ENCODE assay signal across 8 cellular contexts in the genomic region with DNA sequence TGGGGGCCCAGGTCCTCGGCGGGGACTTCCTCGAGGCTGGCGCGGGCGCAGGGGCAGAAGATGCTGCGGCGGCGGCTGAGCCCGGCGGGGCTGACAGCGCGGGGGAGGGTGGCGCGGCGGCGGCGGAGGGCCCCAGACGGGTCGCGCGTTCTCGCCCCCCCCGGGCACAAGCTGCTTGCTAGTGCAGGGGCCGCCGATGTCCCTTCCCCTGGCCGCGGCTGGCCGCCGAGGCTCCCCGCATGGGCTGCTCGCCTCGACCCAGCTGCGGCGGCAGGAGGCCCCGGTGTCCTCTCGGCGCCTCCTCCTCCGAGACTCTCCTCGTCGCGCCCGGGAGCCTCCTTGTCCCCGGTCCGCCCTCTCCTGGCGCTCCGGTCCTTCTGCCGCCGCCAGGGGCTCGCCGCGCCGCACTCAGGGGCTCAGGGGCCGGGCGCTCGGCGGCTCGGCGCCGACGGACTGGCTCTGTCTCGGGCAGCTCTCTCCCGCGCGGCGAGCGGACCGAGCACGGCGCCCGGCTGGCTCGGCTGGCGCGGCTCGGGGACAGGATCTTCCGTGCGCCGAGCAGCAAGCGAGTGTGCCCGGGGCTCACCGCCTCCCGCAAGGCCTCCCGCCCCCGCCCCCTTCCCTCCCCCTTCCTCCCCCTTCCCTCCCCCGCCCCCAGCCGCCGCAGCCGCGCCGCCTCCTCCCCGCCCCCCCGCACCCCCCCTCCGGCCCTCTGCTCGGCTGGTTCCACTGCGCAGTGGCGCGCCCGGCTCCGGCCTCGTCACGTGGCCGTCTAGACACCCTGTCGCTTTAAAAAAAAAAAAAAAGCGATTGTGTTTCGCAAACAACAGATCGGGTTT. TPM values are rescaled to one million over a fixed set of nuclear protein-coding genes. Genes with fewer than 3 reads are reported as not detected.
DNase-seq lines count a peak whose midpoint lies in the region; ATAC-seq and TF ChIP-seq lines count a peak whose summit lies in the region.

No MANE protein-coding gene starts in this region.

- H3K79me1 ChIP-seq in IMR-90 (ENCODE audit: low read depth in 1 of 2, low read length in 2 of 2): peaks cover 0 to 23% of the 10 kb centered on the region in 2 experiments; a peak in 3 of 4 replicates

- H3K23ac ChIP-seq in IMR-90 (ENCODE audit: low read depth, low read length): peak overlapping the region; percentile 96; the same call in 1 of the 2 replicates

- H4K8ac ChIP-seq in IMR-90 (ENCODE audit: low read depth in 2 of 2, low read length in 2 of 2): peak overlapping the region; percentile 4 to 54; a peak in 2 of 4 replicates

- intact Hi-C loops in IMR-90 (cut with micrococcal nuclease) (loop anchor here (1.0 to 5.0 kb wide), 3 partner anchors 146 to 466 kb away; no protein-coding TSS in a partner anchor), PC-9 (cut with micrococcal nuclease; ENCODE audit: unreplicated experiment) (loop anchor here (2.0 kb wide), 4 partner anchors 45 to 275 kb away; no protein-coding TSS in a partner anchor)

- H2BK5ac ChIP-seq in IMR-90 (ENCODE audit: low read depth, low read length, poor library complexity, severe bottlenecking): peak overlapping the region; percentile 89

- H4K20me1 ChIP-seq in IMR-90 (ENCODE audit: insufficient read depth, low read length) (peaks cover 39% of the 10 kb centered on the region), PC-9 (ENCODE audit: insufficient read depth) (peaks cover 29% of the 10 kb centered on the region)

- H3K4me1 Mint-ChIP-seq in stimulated activated naive B cell treated with anti-CD40 and anti-IgM and Interleukin-4, amounts not matched to agents 10 μg/mL and 1 μg/mL and 100 μg/mL, for 72 hours: peaks cover 15 to 32% of the 10 kb centered on the region in 2 donors

- peak overlapping the region; percentile 94; the same call in 1 of the 2 replicates for H3K56ac ChIP-seq in IMR-90 (ENCODE audit: extremely low read depth, insufficient read depth, low read length)

- H3K27me3 ChIP-seq in IMR-90 (ENCODE audit: control insufficient read depth, insufficient read depth, low read length) (no peaks in the 10 kb centered on the region), PC-9 (ENCODE audit: insufficient read depth, low read depth) (no peaks in the 10 kb centered on the region), muscle layer of duodenum (ENCODE audit: low read depth, low read length) (no peaks in the 10 kb centered on the region)

- H3K4ac ChIP-seq in IMR-90 (ENCODE audit: low read depth, low read length): peak overlapping the region; percentile 85

- TF ChIP-seq POLR2A in IMR-90 (IDR thresholded peaks at IDR 0.05; ENCODE audit: low read depth, low read length): peak; percentile 80

- in situ Hi-C loops in IMR-90 (cut with MboI; ENCODE audit: low sequenced_read_pairs): no loop called here

- dilution Hi-C loops in IMR-90 (cut with HindIII; ENCODE audit: low sequenced_read_pairs, unreplicated experiment): no loop called here

- H3K4me2 ChIP-seq in IMR-90 (ENCODE audit: low read depth, low read length) (peak overlapping the region; percentile 74), PC-9 (peak overlapping the region; percentile 86)

- peak overlapping the region; percentile 91 for H3K14ac ChIP-seq in IMR-90 (replicated peaks; ENCODE audit: low read depth, low read length)

- peak; percentile 43 for TF ChIP-seq RAD21 in IMR-90 (IDR thresholded peaks at IDR 0.05; ENCODE audit: low read length)

- H3K18ac ChIP-seq in IMR-90 (ENCODE audit: low read depth, low read length): peak overlapping the region; percentile 37

- peaks cover 22 to 27% of the 10 kb centered on the region in 2 donors for H3K36me3 Mint-ChIP-seq in stimulated activated naive B cell treated with anti-CD40 and anti-IgM and Interleukin-4, amounts not matched to agents 10 μg/mL and 1 μg/mL and 100 μg/mL, for 72 hours

- H2AK5ac ChIP-seq in IMR-90 (ENCODE audit: low read depth, low read length): peak overlapping the region; percentile 7; the same call in 1 of the 2 replicates

- peaks cover 49% of the 10 kb centered on the region for H3K79me2 ChIP-seq in PC-9 (ENCODE audit: low read depth)

- no peak overlapping the region; the same call in 1 of the 2 replicates for H4K5ac ChIP-seq in IMR-90 (ENCODE audit: low read depth, low read length)

- POLR2A ChIA-PET in IMR-90 (lab: Charles Lee; ENCODE audit: unreplicated experiment): interaction anchor here (0.6 to 0.9 kb wide), 8 partner anchors 11 to 535 kb away, joined by 3 to 17 read pairs (median 6); no protein-coding TSS in a partner anchor
- POLR2A ChIA-PET in PC-9 (lab: Charles Lee; ENCODE audit: unreplicated experiment): interaction anchor here (0.6 to 1.0 kb wide), 2 partner anchors 47 to 119 kb away, joined by 3 to 21 read pairs; no protein-coding TSS in a partner anchor

- peak overlapping the region; percentile 86 for H2AK9ac ChIP-seq in IMR-90 (replicated peaks; ENCODE audit: low read depth, low read length, poor library complexity)

- no peaks in the 10 kb centered on the region for H3K9me3 Mint-ChIP-seq in stimulated activated naive B cell treated with anti-CD40 and anti-IgM and Interleukin-4, amounts not matched to agents 10 μg/mL and 1 μg/mL and 100 μg/mL, for 72 hours

- peak; percentile 71 for DNase-seq in DMS 273 treated with DMSO at 0.1 percent for 48 hours (lab: John Stamatoyannopoulos, UW)
- peak; percentile 86 for DNase-seq in IMR-90
- DNase-seq in PC-9: peak; percentile 73 to 75
- DNase-seq in activated T-cell treated with anti-CD3 and anti-CD28 coated beads, Interleukin-2, amount 50 U/mL, for 48 hours: peak; percentile 71 to 80
- DNase-seq in stimulated activated naive B cell treated with anti-CD40 and anti-IgM and Interleukin-4, amounts not matched to agents 10 μg/mL and 1 μg/mL and 100 μg/mL, for 72 hours: peak; percentile 69

- H3K4me3 Mint-ChIP-seq in stimulated activated naive B cell treated with anti-CD40 and anti-IgM and Interleukin-4, amounts not matched to agents 10 μg/mL and 1 μg/mL and 100 μg/mL, for 72 hours: peak overlapping the region; percentile 96 to 98

- no peaks in the 10 kb centered on the region for H3K27me3 Mint-ChIP-seq in stimulated activated naive B cell treated with anti-CD40 and anti-IgM and Interleukin-4, amounts not matched to agents 10 μg/mL and 1 μg/mL and 100 μg/mL, for 72 hours

- H3K9me1 ChIP-seq in IMR-90 (ENCODE audit: insufficient read depth, low read length): peaks cover 8% of the 10 kb centered on the region

- H3K4me3 ChIP-seq in IMR-90 (ENCODE audit: insufficient read depth, low read depth, low read length) (peak overlapping the region; percentile 99), PC-9 (peak overlapping the region; percentile 78), muscle layer of duodenum (ENCODE audit: low read depth in 1 of 2, low read length in 2 of 2) (peak overlapping the region; percentile 80 to 94)

- 0% methylated on average over 46 of the region's 106 CpGs; no CpG with 5 or more reads in 1 of the 2 experiments for WGBS in IMR-90 (ENCODE audit: extremely low coverage in 2 of 2, insufficient read length in 1 of 2), 2 experiments

- CTCF ChIA-PET in IMR-90 (lab: Yijun Ruan, JAX): interaction anchor here (0.6 kb wide), 2 partner anchors 238 to 296 kb away, joined by 3 read pairs; no protein-coding TSS in a partner anchor
- CTCF ChIA-PET in PC-9 (lab: Charles Lee): interaction anchor here (0.6 kb wide), 1 partner anchor 16 kb away, joined by 6 read pairs; no protein-coding TSS in a partner anchor

- no peaks in the 10 kb centered on the region for H3K9me2 ChIP-seq in PC-9 (ENCODE audit: insufficient read depth)

- TF ChIP-seq CTCF in IMR-90 (conservative IDR thresholded peaks at IDR 0.05; ENCODE audit: low read depth, low read length): peak; percentile 31
- no peak for TF ChIP-seq CTCF in PC-9 (conservative IDR thresholded peaks at IDR 0.05)

- peaks cover 14% of the 10 kb centered on the region for H3K4me1 ChIP-seq in IMR-90 (ENCODE audit: control insufficient read depth, insufficient read depth, low read length)
- peaks cover 53% of the 10 kb centered on the region for H3K4me1 ChIP-seq in PC-9 (replicated peaks; ENCODE audit: insufficient read depth)
- peaks cover 15 to 34% of the 10 kb centered on the region in 2 donors for H3K4me1 ChIP-seq in muscle layer of duodenum (ENCODE audit: control insufficient read depth in 1 of 2, insufficient read depth in 2 of 2, low read length in 2 of 2)

- H3K9ac ChIP-seq in IMR-90 (ENCODE audit: low read depth, low read length): peak overlapping the region; percentile 95

- BruUV-seq in IMR-90 (replicated peaks; lab: Mats Ljungman, UMichigan) (TSS peak; percentile 49), PC-9 (replicated peaks; lab: Mats Ljungman, UMichigan) (no TSS peak)

- no peak overlapping the region for H2BK15ac ChIP-seq in IMR-90 (ENCODE audit: low read depth, low read length)

- ATAC-seq in GM21515 (IDR thresholded peaks at IDR 0.05; ENCODE audit: unreplicated experiment): peak; percentile 32
- peak; percentile 41 for ATAC-seq in IMR-90 (ENCODE audit: low read depth)
- peak; percentile 75 for ATAC-seq in esophagus mucosa
- peak; percentile 63 to 71 for ATAC-seq in stimulated activated naive B cell treated with anti-CD40 and anti-IgM and Interleukin-4, amounts not matched to agents 10 μg/mL and 1 μg/mL and 100 μg/mL, for 72 hours (replicated peaks)

- H2BK20ac ChIP-seq in IMR-90 (ENCODE audit: low read depth, low read length): no peak overlapping the region

- H3K9me3 ChIP-seq in IMR-90 (ENCODE audit: control insufficient read depth, insufficient read depth, low read length) (no peaks in the 10 kb centered on the region), PC-9 (ENCODE audit: insufficient read depth, low read depth) (no peaks in the 10 kb centered on the region), muscle layer of duodenum (ENCODE audit: control insufficient read depth in 1 of 2, low read length in 2 of 2) (no peaks in the 10 kb centered on the region)

- peak overlapping the region; percentile 61 for H4K91ac ChIP-seq in IMR-90 (ENCODE audit: insufficient read depth, low read depth, low read length)

- peak overlapping the region; percentile 91 for H2AFZ ChIP-seq in IMR-90 (replicated peaks; ENCODE audit: low read length, poor library complexity)
- H2AFZ ChIP-seq in PC-9: peak overlapping the region; percentile 83

- peak overlapping the region; percentile 99 for H3K27ac Mint-ChIP-seq in stimulated activated naive B cell treated with anti-CD40 and anti-IgM and Interleukin-4, amounts not matched to agents 10 μg/mL and 1 μg/mL and 100 μg/mL, for 72 hours

- peaks cover 41% of the 10 kb centered on the region for H3F3A ChIP-seq in PC-9 (ENCODE audit: insufficient read depth, low read depth)

- H3K27ac ChIP-seq in IMR-90 (ENCODE audit: insufficient read depth, low read length) (peak overlapping the region; percentile 96), PC-9 (peak overlapping the region; percentile 94), muscle layer of duodenum (ENCODE audit: low read length) (peak overlapping the region; percentile 95)

- peaks cover 19% of the 10 kb centered on the region for H3K36me3 ChIP-seq in IMR-90 (ENCODE audit: control insufficient read depth, insufficient read depth, low read length)
- H3K36me3 ChIP-seq in PC-9 (ENCODE audit: low read depth): 0 out of 2 replicates have a peak, but pooled peaks cover 7% of the 10 kb centered on the region
- peaks cover 0 to 15% of the 10 kb centered on the region in 2 donors for H3K36me3 ChIP-seq in muscle layer of duodenum (ENCODE audit: control insufficient read depth in 1 of 2, insufficient read depth in 2 of 2, low read length in 2 of 2)

- H2BK120ac ChIP-seq in IMR-90 (ENCODE audit: low read depth, low read length): peak overlapping the region; percentile 52

RNA-seq across cellular contexts. Expression of gene SMAD7, which starts 0.9 kb away (rescaled TPM):
- 13.3 and 15.8 TPM in 2 replicates for total RNA-seq in IMR-90 (2012; rRNA removed)
- 17.6 and 17.9 TPM in 2 replicates for polyA plus RNA-seq in IMR-90 (2012; rRNA removed)
- 8.3 and 14.6 TPM in 2 replicates for polyA plus RNA-seq in IMR-90 (2012; cell fraction: cytosol; rRNA removed)
- polyA plus RNA-seq in IMR-90 (2012; cell fraction: nucleus; rRNA removed; ENCODE audit: low replicate concordance): 22.6 and 22.9 TPM in 2 replicates
- total RNA-seq in PC-9 (2021): 5.0 and 5.8 TPM in 2 replicates
- 3.7 TPM for total RNA-seq in esophagus mucosa

Comparison
In these comparisons a context has a peak if more than half of its experiments do, and no peak if none do; other contexts are left out.
1. Peak in every context shown above with its lines: DNase-seq, ATAC-seq, H3K4me3 ChIP-seq and H3K27ac ChIP-seq.